ENCODE assay signal across 39 cellular contexts in the genomic region with DNA sequence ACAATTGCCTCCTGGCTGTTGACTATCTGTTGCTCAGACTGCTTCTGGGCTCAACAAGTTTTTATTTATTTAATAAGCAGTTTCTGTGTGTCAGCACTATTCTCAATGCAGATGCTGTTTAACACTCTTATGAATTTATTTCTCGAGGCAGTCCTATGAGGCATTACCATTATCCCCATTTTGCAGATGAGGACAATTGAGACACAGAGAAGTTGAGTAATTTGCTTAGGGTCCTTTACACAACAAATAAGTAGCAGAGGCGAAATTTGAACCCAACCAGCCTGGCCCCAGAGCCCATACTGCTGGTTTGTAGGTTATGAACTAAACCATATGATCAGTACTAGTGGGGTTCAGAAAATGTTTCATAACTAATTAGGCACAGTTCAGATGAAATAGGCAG.
"Had no signal": no experiment of that assay in that cellular context is flagged by ENCODE, and none has a peak within 500 bp of the region (broad histone marks: within the 10 kb centered on the region; RNA-seq: fewer than 3 reads in every experiment).

No MANE protein-coding gene starts in this region.

- ATAC-seq: activated CD8-positive, alpha-beta T cell treated with anti-CD3 and anti-CD28 coated beads for 36 hours; activated naive CD8-positive, alpha-beta T cell treated with anti-CD3 and anti-CD28 coated beads, Interleukin-2, amount 50 U/mL, for 24 hours; activated T-cell treated with anti-CD3 and anti-CD28 coated beads, Interleukin-2, amount 50 U/mL, for 4 hours; activated T-cell treated with anti-CD3 and anti-CD28 coated beads, Interleukin-2, amount 50 U/mL, for 72 hours had no signal

- FAIRE-seq: bronchial epithelial cell, TTC549 had no signal

- H3K36me3 Mint-ChIP-seq: activated CD4-positive, alpha-beta memory T cell treated with anti-CD3 and anti-CD28 coated beads for 36 hours; activated naive CD4-positive, alpha-beta T cell treated with anti-CD3 and anti-CD28 coated beads, Interleukin-2, amount 10 ng/mL, durations not matched to agents 7 days and 5 days; activated naive CD4-positive, alpha-beta T cell treated with anti-CD3 and anti-CD28 coated beads, Interleukin-2, amount 50 U/mL, for 24 hours; activated naive CD8-positive, alpha-beta T cell; activated naive CD8-positive, alpha-beta T cell treated with anti-CD3 and anti-CD28 coated beads, Interleukin-2, amount 10 ng/mL, durations not matched to agents 7 days and 5 days had no signal

- H3K9me3 Mint-ChIP-seq: activated B cell treated with CpG ODN at 0.5 μM for 24 hours; activated CD4-positive, alpha-beta memory T cell treated with anti-CD3 and anti-CD28 coated beads for 36 hours; activated CD4-positive, alpha-beta T cell treated with anti-CD3 and anti-CD28 coated beads, Interleukin-2, amount 10 ng/mL, durations not matched to agents 24 days and 14 days; activated CD8-positive, alpha-beta T cell treated with anti-CD3 and anti-CD28 coated beads for 36 hours; activated naive CD4-positive, alpha-beta T cell treated with anti-CD3 and anti-CD28 coated beads, Interleukin-2, amount 10 ng/mL, durations not matched to agents 7 days and 5 days; activated naive CD4-positive, alpha-beta T cell treated with anti-CD3 and anti-CD28 coated beads, Interleukin-2, amount 50 U/mL, for 24 hours; activated naive CD8-positive, alpha-beta T cell treated with anti-CD3 and anti-CD28 coated beads, Interleukin-2, amount 10 ng/mL, durations not matched to agents 7 days and 5 days; activated naive CD8-positive, alpha-beta T cell treated with anti-CD3 and anti-CD28 coated beads, Interleukin-2, amount 50 U/mL, for 24 hours; activated T-cell treated with anti-CD3 and anti-CD28 coated beads, Interleukin-2, amount 50 U/mL, for 4 hours; activated T-cell treated with anti-CD3 and anti-CD28 coated beads, Interleukin-2, amount 50 U/mL, for 72 hours; activated T-helper 1 cell treated with anti-CD3 and anti-CD28 coated beads, Interleukin-12 subunit alpha, Interleukin-12 subunit beta, Interleukin-2, Interleukin-4 antibody, amounts not matched to agents 30 ng/mL and 10 ng/mL and 1 ng/mL, durations not matched to agents 14 hours and 24 hours and 36 hours; activated T-helper 2 cell treated with anti-CD3 and anti-CD28 coated beads, Interferon-gamma antibody, Interleukin-2, Interleukin-4, amounts not matched to agents 10 μg/mL and 5 μg/mL and 100 μg/mL, durations not matched to agents 14 hours and 24 hours and 36 hours; central memory CD8-positive, alpha-beta T cell; T-helper 1 cell treated with Interleukin-12 subunit alpha and Interleukin-12 subunit beta and Interleukin-4 antibody, amounts not matched to agents 30 μg/mL and 1 μg/mL, for 36 hours; T-helper 2 cell treated with Interferon-gamma antibody and Interleukin-4, amounts not matched to agents 5 μg/mL and 100 μg/mL, for 36 hours had no signal

- H3K9me3 ChIP-seq: ascending aorta had no signal

- H3K27ac Mint-ChIP-seq: activated B cell treated with CpG ODN at 0.5 μM for 24 hours; activated CD4-positive, alpha-beta memory T cell treated with anti-CD3 and anti-CD28 coated beads for 36 hours; activated CD4-positive, alpha-beta T cell treated with anti-CD3 and anti-CD28 coated beads, Interleukin-2, amount 10 ng/mL, durations not matched to agents 24 days and 14 days; activated CD8-positive, alpha-beta T cell treated with anti-CD3 and anti-CD28 coated beads for 36 hours; activated naive CD4-positive, alpha-beta T cell treated with anti-CD3 and anti-CD28 coated beads, Interleukin-2, amount 10 ng/mL, durations not matched to agents 7 days and 5 days; activated naive CD4-positive, alpha-beta T cell treated with anti-CD3 and anti-CD28 coated beads, Interleukin-2, amount 50 U/mL, for 24 hours; activated naive CD8-positive, alpha-beta T cell; activated naive CD8-positive, alpha-beta T cell treated with anti-CD3 and anti-CD28 coated beads, Interleukin-2, amount 10 ng/mL, durations not matched to agents 7 days and 5 days; activated naive CD8-positive, alpha-beta T cell treated with anti-CD3 and anti-CD28 coated beads, Interleukin-2, amount 50 U/mL, for 24 hours; activated T-cell treated with anti-CD3 and anti-CD28 coated beads, Interleukin-2, amount 50 U/mL, for 72 hours; activated T-helper 1 cell treated with anti-CD3 and anti-CD28 coated beads, Interleukin-12 subunit alpha, Interleukin-12 subunit beta, Interleukin-2, Interleukin-4 antibody, amounts not matched to agents 30 ng/mL and 10 ng/mL and 1 ng/mL, durations not matched to agents 14 hours and 24 hours and 36 hours; activated T-helper 2 cell treated with anti-CD3 and anti-CD28 coated beads, Interferon-gamma antibody, Interleukin-2, Interleukin-4, amounts not matched to agents 10 μg/mL and 5 μg/mL and 100 μg/mL, durations not matched to agents 14 hours and 24 hours and 36 hours; brain; T-helper 1 cell treated with Interleukin-12 subunit alpha and Interleukin-12 subunit beta and Interleukin-4 antibody, amounts not matched to agents 30 μg/mL and 1 μg/mL, for 36 hours; T-helper 2 cell treated with Interferon-gamma antibody and Interleukin-4, amounts not matched to agents 5 μg/mL and 100 μg/mL, for 36 hours had no signal

- H3K36me3 ChIP-seq: ascending aorta, cardiac muscle cell had no signal

- DNase-seq: activated B cell treated with CpG ODN at 0.5 μM for 24 hours; activated CD4-positive, alpha-beta memory T cell treated with anti-CD3 and anti-CD28 coated beads for 36 hours; activated CD4-positive, alpha-beta T cell treated with anti-CD3 and anti-CD28 coated beads for 4 hours; activated CD4-positive, alpha-beta T cell treated with anti-CD3 and anti-CD28 coated beads, Interleukin-2, amount 10 ng/mL, durations not matched to agents 24 days and 14 days; activated CD4-positive, alpha-beta T cell treated with anti-CD3 and anti-CD28 coated beads, Interleukin-2, amount 50 U/mL, for 1 hour; activated CD4-positive, alpha-beta T cell treated with anti-CD3 and anti-CD28 coated beads, Interleukin-2, amount 50 U/mL, for 4 hours; activated CD4-positive, CD25-positive, alpha-beta regulatory T cell treated with anti-CD3 and anti-CD28 coated beads, Interleukin-2, amount 50 U/mL, for 72 hours; activated CD8-positive, alpha-beta memory T cell treated with anti-CD3 and anti-CD28 coated beads, Interleukin-2, amount 50 U/mL, for 4 hours; activated CD8-positive, alpha-beta T cell treated with anti-CD3 and anti-CD28 coated beads for 36 hours; activated effector memory CD4-positive, alpha-beta T cell treated with Interleukin-2 at 50 U/mL for 16 hours; activated gamma-delta T cell; activated naive CD4-positive, alpha-beta T cell treated with anti-CD3 and anti-CD28 coated beads, Interleukin-2, amount 10 ng/mL, durations not matched to agents 7 days and 5 days; activated naive CD4-positive, alpha-beta T cell treated with Interleukin-2 at 50 U/mL for 16 hours; activated naive CD8-positive, alpha-beta T cell treated with anti-CD3 and anti-CD28 coated beads, Interleukin-2, amount 10 ng/mL, durations not matched to agents 7 days and 5 days; activated naive CD8-positive, alpha-beta T cell treated with anti-CD3 and anti-CD28 coated beads, Interleukin-2, amount 50 U/mL, for 24 hours; activated T-cell treated with anti-CD3 and anti-CD28 coated beads for 4 hours; activated T-cell treated with anti-CD3 and anti-CD28 coated beads, Interleukin-2, amount 50 U/mL, for 1 hour; activated T-cell treated with anti-CD3 and anti-CD28 coated beads, Interleukin-2, amount 50 U/mL, for 4 hours; activated T-cell treated with anti-CD3 and anti-CD28 coated beads, Interleukin-2, amount 50 U/mL, for 72 hours; amygdala; anterior cingulate cortex; caudate nucleus; cerebellar nuclear complex; T-helper 1 cell; T-helper 2 cell; T-helper 9 cell had no signal

- H3K4me3 ChIP-seq: ascending aorta, cardiac muscle cell had no signal

- H3K4me1 Mint-ChIP-seq: activated B cell treated with CpG ODN at 0.5 μM for 24 hours; activated CD4-positive, alpha-beta T cell treated with anti-CD3 and anti-CD28 coated beads, Interleukin-2, amount 10 ng/mL, durations not matched to agents 24 days and 14 days; activated naive CD4-positive, alpha-beta T cell treated with anti-CD3 and anti-CD28 coated beads, Interleukin-2, amount 10 ng/mL, durations not matched to agents 7 days and 5 days; activated naive CD4-positive, alpha-beta T cell treated with anti-CD3 and anti-CD28 coated beads, Interleukin-2, amount 50 U/mL, for 24 hours; activated naive CD8-positive, alpha-beta T cell treated with anti-CD3 and anti-CD28 coated beads, Interleukin-2, amount 10 ng/mL, durations not matched to agents 7 days and 5 days; activated naive CD8-positive, alpha-beta T cell treated with anti-CD3 and anti-CD28 coated beads, Interleukin-2, amount 50 U/mL, for 24 hours; central memory CD8-positive, alpha-beta T cell had no signal

- H3K27me3 ChIP-seq: ascending aorta, cardiac muscle cell had no signal

- H3K27me3 Mint-ChIP-seq: activated CD4-positive, alpha-beta memory T cell treated with anti-CD3 and anti-CD28 coated beads for 36 hours; activated naive CD4-positive, alpha-beta T cell treated with anti-CD3 and anti-CD28 coated beads, Interleukin-2, amount 10 ng/mL, durations not matched to agents 7 days and 5 days; activated naive CD4-positive, alpha-beta T cell treated with anti-CD3 and anti-CD28 coated beads, Interleukin-2, amount 50 U/mL, for 24 hours; activated naive CD8-positive, alpha-beta T cell; activated naive CD8-positive, alpha-beta T cell treated with anti-CD3 and anti-CD28 coated beads, Interleukin-2, amount 10 ng/mL, durations not matched to agents 7 days and 5 days; central memory CD8-positive, alpha-beta T cell had no signal

- H3K4me1 ChIP-seq: ascending aorta had no signal

- H3K4me3 Mint-ChIP-seq: activated B cell treated with CpG ODN at 0.5 μM for 24 hours; activated CD4-positive, alpha-beta memory T cell treated with anti-CD3 and anti-CD28 coated beads for 36 hours; activated CD4-positive, alpha-beta T cell treated with anti-CD3 and anti-CD28 coated beads, Interleukin-2, amount 10 ng/mL, durations not matched to agents 24 days and 14 days; activated CD8-positive, alpha-beta T cell treated with anti-CD3 and anti-CD28 coated beads for 36 hours; activated naive CD4-positive, alpha-beta T cell treated with anti-CD3 and anti-CD28 coated beads, Interleukin-2, amount 10 ng/mL, durations not matched to agents 7 days and 5 days; activated naive CD4-positive, alpha-beta T cell treated with anti-CD3 and anti-CD28 coated beads, Interleukin-2, amount 50 U/mL, for 24 hours; activated naive CD8-positive, alpha-beta T cell; activated naive CD8-positive, alpha-beta T cell treated with anti-CD3 and anti-CD28 coated beads, Interleukin-2, amount 10 ng/mL, durations not matched to agents 7 days and 5 days; activated naive CD8-positive, alpha-beta T cell treated with anti-CD3 and anti-CD28 coated beads, Interleukin-2, amount 50 U/mL, for 24 hours; activated T-cell treated with anti-CD3 and anti-CD28 coated beads, Interleukin-2, amount 50 U/mL, for 4 hours; activated T-cell treated with anti-CD3 and anti-CD28 coated beads, Interleukin-2, amount 50 U/mL, for 72 hours; activated T-helper 1 cell treated with anti-CD3 and anti-CD28 coated beads, Interleukin-12 subunit alpha, Interleukin-12 subunit beta, Interleukin-2, Interleukin-4 antibody, amounts not matched to agents 30 ng/mL and 10 ng/mL and 1 ng/mL, durations not matched to agents 14 hours and 24 hours and 36 hours; brain; central memory CD8-positive, alpha-beta T cell; T-helper 1 cell treated with Interleukin-12 subunit alpha and Interleukin-12 subunit beta and Interleukin-4 antibody, amounts not matched to agents 30 μg/mL and 1 μg/mL, for 36 hours; T-helper 2 cell treated with Interferon-gamma antibody and Interleukin-4, amounts not matched to agents 5 μg/mL and 100 μg/mL, for 36 hours had no signal

- H3K27ac ChIP-seq: ascending aorta, cardiac muscle cell, VCaP had no signal
